In genomic region chr2:42172020-42172419, GRCh38 we compare ENCODE assay signal across 9 cellular contexts. TPM values are rescaled to one million over a fixed set of nuclear protein-coding genes. Genes with fewer than 3 reads are reported as not detected.
DNase-seq lines count a peak whose midpoint lies in the region; ATAC-seq, FAIRE-seq and TF ChIP-seq lines count a peak whose summit lies in the region.
"Had no signal": no experiment of that assay in that cellular context is flagged by ENCODE, and none has a peak within 500 bp of the region (broad histone marks: within the 10 kb centered on the region; RNA-seq: fewer than 3 reads in every experiment).

No MANE protein-coding gene starts in this region.

- peak overlapping the region; percentile 69 for H3K4me3 Mint-ChIP-seq in T-helper 17 cell

- peak overlapping the region; percentile 71 to 89 for H3K4me3 ChIP-seq in kidney (ENCODE audit: low read length in 2 of 2)
- H3K4me3 ChIP-seq in suprapubic skin = peak overlapping the region; percentile 80
- no peak overlapping the region for H3K4me3 ChIP-seq in right atrium auricular region

- TF ChIP-seq CTCF in kidney (IDR thresholded peaks at IDR 0.05; ENCODE audit: borderline replicate concordance, extremely low read depth, insufficient read depth) (no peak), suprapubic skin (IDR thresholded peaks at IDR 0.05) (no peak), right atrium auricular region (IDR thresholded peaks at IDR 0.05) (no peak)

- no peak for ATAC-seq in T-helper 17 cell
- ATAC-seq: left cardiac atrium had no signal

- no peaks in the 10 kb centered on the region for H3K36me3 ChIP-seq in kidney (ENCODE audit: control insufficient read depth in 1 of 2, insufficient read depth in 2 of 2, low read length in 2 of 2)
- H3K36me3 ChIP-seq in suprapubic skin = no peaks in the 10 kb centered on the region
- no peaks in the 10 kb centered on the region for H3K36me3 ChIP-seq in right atrium auricular region

- H3K4me1 Mint-ChIP-seq in T-helper 17 cell = peaks cover 26% of the 10 kb centered on the region

- TF ChIP-seq EP300 in suprapubic skin (IDR thresholded peaks at IDR 0.05) = no peak

- 15% methylated on average over 1 of the region's 1 CpG for WGBS in suprapubic skin

- H3K27ac Mint-ChIP-seq in T-helper 17 cell = no peak overlapping the region

- H3K36me3 Mint-ChIP-seq in T-helper 17 cell (ENCODE audit: low read depth) = peaks cover 8% of the 10 kb centered on the region

- no peaks in the 10 kb centered on the region for H3K27me3 Mint-ChIP-seq in T-helper 17 cell

- H3K9me3 ChIP-seq in T-helper 17 cell (ENCODE audit: control insufficient read depth, low read length, poor library complexity, severe bottlenecking) = no peaks in the 10 kb centered on the region
- no peaks in the 10 kb centered on the region for H3K9me3 ChIP-seq in kidney (ENCODE audit: control insufficient read depth in 1 of 2, low read length in 2 of 2)
- no peaks in the 10 kb centered on the region for H3K9me3 ChIP-seq in suprapubic skin
- H3K9me3 ChIP-seq in right atrium auricular region = no peaks in the 10 kb centered on the region

- FAIRE-seq in GM19239 (lab: Jason Lieb, UNC) (peak; percentile 47), kidney (lab: Jason Lieb, UNC) (peak; percentile 49)

- intact Hi-C loops in kidney (cut with DNase I) = no loop called here

- no peaks in the 10 kb centered on the region for H3K27me3 ChIP-seq in suprapubic skin
- H3K27me3 ChIP-seq in right atrium auricular region = no peaks in the 10 kb centered on the region

- peaks cover 4 to 10% of the 10 kb centered on the region in 2 donors for H3K4me1 ChIP-seq in kidney (ENCODE audit: control insufficient read depth in 1 of 2, insufficient read depth in 1 of 2, low read depth in 1 of 2, low read length in 2 of 2)
- H3K4me1 ChIP-seq in suprapubic skin = peaks cover 36% of the 10 kb centered on the region
- H3K4me1 ChIP-seq in right atrium auricular region = peaks cover 0 to 21% of the 10 kb centered on the region in 2 donors

- TF ChIP-seq POLR2A in suprapubic skin (IDR thresholded peaks at IDR 0.05) = no peak

- H3K27ac ChIP-seq in kidney (ENCODE audit: low read depth in 2 of 2, low read length in 2 of 2) = no peak overlapping the region
- H3K27ac ChIP-seq in suprapubic skin = no peak overlapping the region
- H3K27ac ChIP-seq in right atrium auricular region = no peak overlapping the region

- DNase-seq in GM19239 (ENCODE audit: insufficient read length, low spot score) (no peak), T-helper 17 cell (no peak), kidney (no peak), suprapubic skin (ENCODE audit: low spot score in 2 of 2) (no peak), NCI-H748 (lab: John Stamatoyannopoulos, UW; ENCODE audit: unreplicated experiment) (no peak), right atrium auricular region (ENCODE audit: low spot score) (no peak)
- no peak for DNase-seq in activated CD8-positive, alpha-beta memory T cell treated with anti-CD3 and anti-CD28 coated beads, Interleukin-2, amount 50 U/mL, for 48 hours
- DNase-seq: left cardiac atrium, NCI-H524 had no signal

- peak overlapping the region; percentile 16 to 88 for H3K9ac ChIP-seq in kidney (ENCODE audit: low read length in 2 of 2)

RNA-seq across cellular contexts. Expression of gene EML4, which starts 2.9 kb away (rescaled TPM):
- 100 to 1,000 TPM; 292 to 348 TPM for total RNA-seq in T-helper 17 cell
- 53.6 TPM for total RNA-seq in kidney
- polyA plus RNA-seq in kidney (ENCODE audit: insufficient read depth, low read depth, low replicate concordance) = 13.0 TPM
- total RNA-seq in suprapubic skin = 10 to 100 TPM; 38.9 to 67.1 (median 43.3) TPM
- 1 to 10 TPM; 4.4 to 9.3 TPM for total RNA-seq in right atrium auricular region

Comparison
In these comparisons a context has a peak if more than half of its experiments do, and no peak if none do; other contexts are left out.
1. H3K4me3 ChIP-seq: peak in kidney (2 of 2) and suprapubic skin (single experiment); none in right atrium auricular region (0 of 2).